26 cellular contexts compared by ENCODE assay signal in genomic region chr18:78477840-78478239, GRCh38.
"Had no signal": no experiment of that assay in that cellular context is flagged by ENCODE, and none has a peak within 500 bp of the region (broad histone marks: within the 10 kb centered on the region; RNA-seq: fewer than 3 reads in every experiment).

No MANE protein-coding gene starts in this region.

- DNase-seq: activated CD4-positive, alpha-beta memory T cell treated with anti-CD3 and anti-CD28 coated beads, Interleukin-2, amount 10 ng/mL, durations not matched to agents 7 days and 5 days; activated CD4-positive, alpha-beta T cell treated with anti-CD3 and anti-CD28 coated beads for 1 hour; activated CD4-positive, alpha-beta T cell treated with anti-CD3 and anti-CD28 coated beads for 4 hours; activated CD4-positive, alpha-beta T cell treated with anti-CD3 and anti-CD28 coated beads, Interleukin-2, amount 10 ng/mL, durations not matched to agents 7 days and 5 days; activated CD4-positive, alpha-beta T cell treated with anti-CD3 and anti-CD28 coated beads, Interleukin-2, amount 50 U/mL, for 4 hours; activated CD8-positive, alpha-beta memory T cell treated with anti-CD3 and anti-CD28 coated beads, Interleukin-2, amount 50 U/mL, for 48 hours; activated gamma-delta T cell; activated naive CD4-positive, alpha-beta T cell; activated naive CD4-positive, alpha-beta T cell treated with anti-CD3 and anti-CD28 coated beads, Interleukin-2, amount 10 ng/mL, durations not matched to agents 7 days and 5 days; activated naive CD8-positive, alpha-beta T cell treated with anti-CD3 and anti-CD28 coated beads, Interleukin-2, amount 10 ng/mL, durations not matched to agents 7 days and 5 days; activated T-cell treated with anti-CD3 and anti-CD28 coated beads for 4 hours; activated T-cell treated with anti-CD3 and anti-CD28 coated beads, Interleukin-2, amount 50 U/mL, for 24 hours; activated T-cell treated with anti-CD3 and anti-CD28 coated beads, Interleukin-2, amount 50 U/mL, for 72 hours; body of pancreas; caudate nucleus; effector CD8-positive, alpha-beta T cell; foreskin fibroblast; glutamatergic neuron; T-helper 1 cell; T-helper 2 cell had no signal

- H3K9me3 Mint-ChIP-seq: activated naive CD4-positive, alpha-beta T cell treated with anti-CD3 and anti-CD28 coated beads, Interleukin-2, amount 50 U/mL, for 72 hours; activated T-cell treated with anti-CD3 and anti-CD28 coated beads, Interleukin-2, amount 50 U/mL, for 24 hours had no signal

- H3K36me3 Mint-ChIP-seq: activated naive CD4-positive, alpha-beta T cell treated with anti-CD3 and anti-CD28 coated beads, Interleukin-2, amount 10 ng/mL, durations not matched to agents 7 days and 5 days; activated naive CD4-positive, alpha-beta T cell treated with anti-CD3 and anti-CD28 coated beads, Interleukin-2, amount 50 U/mL, for 72 hours; activated naive CD8-positive, alpha-beta T cell treated with anti-CD3 and anti-CD28 coated beads, Interleukin-2, amount 10 ng/mL, durations not matched to agents 7 days and 5 days had no signal

- H3K9me3 ChIP-seq: body of pancreas had no signal

- H3K27ac Mint-ChIP-seq: activated CD4-positive, alpha-beta memory T cell treated with anti-CD3 and anti-CD28 coated beads, Interleukin-2, amount 10 ng/mL, durations not matched to agents 7 days and 5 days; activated CD4-positive, alpha-beta T cell treated with anti-CD3 and anti-CD28 coated beads, Interleukin-2, amount 10 ng/mL, durations not matched to agents 7 days and 5 days; activated naive CD4-positive, alpha-beta T cell treated with anti-CD3 and anti-CD28 coated beads, Interleukin-2, amount 10 ng/mL, durations not matched to agents 7 days and 5 days; activated naive CD4-positive, alpha-beta T cell treated with anti-CD3 and anti-CD28 coated beads, Interleukin-2, amount 50 U/mL, for 72 hours; activated naive CD8-positive, alpha-beta T cell treated with anti-CD3 and anti-CD28 coated beads, Interleukin-2, amount 10 ng/mL, durations not matched to agents 7 days and 5 days; activated T-cell treated with anti-CD3 and anti-CD28 coated beads, Interleukin-2, amount 50 U/mL, for 24 hours; activated T-cell treated with anti-CD3 and anti-CD28 coated beads, Interleukin-2, amount 50 U/mL, for 72 hours had no signal

- FAIRE-seq: colon, endometrium, endothelial cell of umbilical vein, frontal cortex had no signal

- H3K27ac ChIP-seq: body of pancreas, epithelial cell of prostate had no signal

- H3K27me3 Mint-ChIP-seq: activated CD4-positive, alpha-beta memory T cell treated with anti-CD3 and anti-CD28 coated beads, Interleukin-2, amount 10 ng/mL, durations not matched to agents 7 days and 5 days; activated CD4-positive, alpha-beta T cell treated with anti-CD3 and anti-CD28 coated beads, Interleukin-2, amount 10 ng/mL, durations not matched to agents 7 days and 5 days; activated naive CD4-positive, alpha-beta T cell treated with anti-CD3 and anti-CD28 coated beads, Interleukin-2, amount 10 ng/mL, durations not matched to agents 7 days and 5 days; activated naive CD8-positive, alpha-beta T cell treated with anti-CD3 and anti-CD28 coated beads, Interleukin-2, amount 10 ng/mL, durations not matched to agents 7 days and 5 days; activated T-cell treated with anti-CD3 and anti-CD28 coated beads, Interleukin-2, amount 50 U/mL, for 24 hours had no signal

- H3K4me3 Mint-ChIP-seq: activated CD4-positive, alpha-beta memory T cell treated with anti-CD3 and anti-CD28 coated beads, Interleukin-2, amount 10 ng/mL, durations not matched to agents 7 days and 5 days; activated CD4-positive, alpha-beta T cell treated with anti-CD3 and anti-CD28 coated beads, Interleukin-2, amount 10 ng/mL, durations not matched to agents 7 days and 5 days; activated naive CD4-positive, alpha-beta T cell treated with anti-CD3 and anti-CD28 coated beads, Interleukin-2, amount 10 ng/mL, durations not matched to agents 7 days and 5 days; activated naive CD8-positive, alpha-beta T cell treated with anti-CD3 and anti-CD28 coated beads, Interleukin-2, amount 10 ng/mL, durations not matched to agents 7 days and 5 days; activated T-cell treated with anti-CD3 and anti-CD28 coated beads, Interleukin-2, amount 50 U/mL, for 24 hours; activated T-cell treated with anti-CD3 and anti-CD28 coated beads, Interleukin-2, amount 50 U/mL, for 72 hours had no signal

- H3K4me1 Mint-ChIP-seq: activated CD4-positive, alpha-beta memory T cell treated with anti-CD3 and anti-CD28 coated beads, Interleukin-2, amount 10 ng/mL, durations not matched to agents 7 days and 5 days; activated CD4-positive, alpha-beta T cell treated with anti-CD3 and anti-CD28 coated beads, Interleukin-2, amount 10 ng/mL, durations not matched to agents 7 days and 5 days; activated naive CD4-positive, alpha-beta T cell treated with anti-CD3 and anti-CD28 coated beads, Interleukin-2, amount 10 ng/mL, durations not matched to agents 7 days and 5 days; activated naive CD8-positive, alpha-beta T cell treated with anti-CD3 and anti-CD28 coated beads, Interleukin-2, amount 10 ng/mL, durations not matched to agents 7 days and 5 days had no signal

- H3K4me3 ChIP-seq: body of pancreas had no signal

- ATAC-seq: activated naive CD4-positive, alpha-beta T cell treated with anti-CD3 and anti-CD28 coated beads, Interleukin-2, amount 50 U/mL, for 72 hours; activated T-cell treated with anti-CD3 and anti-CD28 coated beads, Interleukin-2, amount 50 U/mL, for 72 hours; body of pancreas had no signal

- H3K27me3 ChIP-seq: body of pancreas had no signal

- H3K4me1 ChIP-seq: body of pancreas had no signal
